Comparison of ENCODE assay signal across 1 cellular context in genomic region chr9:128684325-128685021, GRCh38.
A peak's percentile ranks its signal among the peaks of the same experiment; 100 is the strongest.
TF ChIP-seq lines count a peak whose summit lies in the region.

No MANE protein-coding gene starts in this region.

TF ChIP-seq in HEK293, 187 proteins besides CTCF, POLR2A, EP300 and RAD21 (continued from another document):
- TF ChIP-seq PRDM10 (tag by site-specific recombination; IDR thresholded peaks at IDR 0.05) (peak; percentile 86), INSM2 (tag by site-specific recombination; IDR thresholded peaks at IDR 0.05) (peak; percentile 57; the same call in 1 of the 2 replicates), WT1 (tag by site-specific recombination; IDR thresholded peaks at IDR 0.05) (peak; percentile 64)
